In the genomic region with DNA sequence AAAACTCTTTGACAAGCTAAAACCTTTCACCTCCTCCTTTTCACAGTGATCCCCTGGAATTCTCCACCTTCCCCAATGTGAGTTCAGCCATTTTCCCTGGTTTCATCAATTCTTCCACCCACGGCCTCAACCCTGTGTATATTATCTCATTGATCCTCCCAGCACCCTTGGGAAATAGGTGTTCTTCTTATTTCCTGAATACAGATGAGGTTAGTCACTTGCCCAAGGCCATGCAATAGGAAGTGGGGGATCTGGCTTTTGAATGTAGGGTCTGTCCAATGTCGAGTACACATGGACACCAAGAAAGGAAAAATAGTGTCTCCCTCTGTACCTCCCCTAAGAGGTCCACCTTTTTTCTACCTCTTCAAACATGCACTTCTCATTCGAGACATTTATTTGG, we compare ENCODE assay signal across 22 cellular contexts.
"Had no signal": no experiment of that assay in that cellular context is flagged by ENCODE, and none has a peak within 500 bp of the region (broad histone marks: within the 10 kb centered on the region; RNA-seq: fewer than 3 reads in every experiment).

No MANE protein-coding gene starts in this region.

- H3K9me3 Mint-ChIP-seq: stimulated activated naive CD8-positive, alpha-beta T cell treated with anti-CD3 and anti-CD28 coated beads, Interleukin-15, amount 100 ng/mL, for 72 hours had no signal

- ATAC-seq: gastrocnemius medialis; left colon; left ventricle myocardium superior; naive thymus-derived CD4-positive, alpha-beta T cell; psoas muscle; sciatic nerve; stimulated activated naive B cell treated with anti-CD40 and anti-IgM and Interleukin-4, amounts not matched to agents 10 μg/mL and 1 μg/mL and 100 μg/mL, for 72 hours; stimulated activated naive CD8-positive, alpha-beta T cell treated with anti-CD3 and anti-CD28 coated beads, Interleukin-15, amount 100 ng/mL, for 72 hours; upper lobe of right lung had no signal

- H3K27ac ChIP-seq: colonic mucosa, gastrocnemius medialis, neutrophil, psoas muscle, testis, tibial nerve, upper lobe of right lung, vagina had no signal

- H3K4me3 Mint-ChIP-seq: immature natural killer cell; naive thymus-derived CD4-positive, alpha-beta T cell; stimulated activated naive B cell treated with anti-CD40 and anti-IgM and Interleukin-4, amounts not matched to agents 10 μg/mL and 1 μg/mL and 100 μg/mL, for 72 hours; stimulated activated naive CD8-positive, alpha-beta T cell treated with anti-CD3 and anti-CD28 coated beads, Interleukin-15, amount 100 ng/mL, for 72 hours had no signal

- H3K27me3 Mint-ChIP-seq: naive thymus-derived CD4-positive, alpha-beta T cell; stimulated activated naive B cell treated with anti-CD40 and anti-IgM and Interleukin-4, amounts not matched to agents 10 μg/mL and 1 μg/mL and 100 μg/mL, for 72 hours; stimulated activated naive CD8-positive, alpha-beta T cell treated with anti-CD3 and anti-CD28 coated beads, Interleukin-15, amount 100 ng/mL, for 72 hours had no signal

- H3K9me3 ChIP-seq: colonic mucosa, gastrocnemius medialis, neutrophil, psoas muscle, testis, tibial nerve, upper lobe of right lung, vagina had no signal

- DNase-seq: colonic mucosa; dermis blood vessel endothelial cell; gastrocnemius medialis; glutamatergic neuron; immature natural killer cell; kidney; left colon; left ventricle myocardium superior; mesendoderm; naive thymus-derived CD4-positive, alpha-beta T cell; psoas muscle; stimulated activated CD4-positive, alpha-beta T cell treated with anti-CD3 and anti-CD28 coated beads, Interleukin-2, amount 100 ng/mL, for 24 hours; stimulated activated CD4-positive, alpha-beta T cell treated with anti-CD3 and anti-CD28 coated beads, Interleukin-4, amount 100 ng/mL, for 4 hours; stimulated activated naive B cell treated with anti-CD40 and anti-IgM and Interleukin-4, amounts not matched to agents 10 μg/mL and 1 μg/mL and 100 μg/mL, for 72 hours; stimulated activated naive CD8-positive, alpha-beta T cell treated with anti-CD3 and anti-CD28 coated beads, Interleukin-15, amount 100 ng/mL, for 72 hours; testis; upper lobe of right lung had no signal

- H3K4me1 Mint-ChIP-seq: stimulated activated naive B cell treated with anti-CD40 and anti-IgM and Interleukin-4, amounts not matched to agents 10 μg/mL and 1 μg/mL and 100 μg/mL, for 72 hours had no signal

- H3K27me3 ChIP-seq: colonic mucosa, gastrocnemius medialis, neutrophil, testis, tibial nerve, upper lobe of right lung, vagina had no signal

- H3K4me3 ChIP-seq: colonic mucosa, gastrocnemius medialis, lung, psoas muscle, testis, tibial nerve, upper lobe of right lung, vagina had no signal

- H3K4me1 ChIP-seq: colonic mucosa, gastrocnemius medialis, psoas muscle, testis, tibial nerve, upper lobe of right lung, vagina had no signal

- H3K27ac Mint-ChIP-seq: immature natural killer cell; naive thymus-derived CD4-positive, alpha-beta T cell; stimulated activated naive B cell treated with anti-CD40 and anti-IgM and Interleukin-4, amounts not matched to agents 10 μg/mL and 1 μg/mL and 100 μg/mL, for 72 hours; stimulated activated naive CD8-positive, alpha-beta T cell treated with anti-CD3 and anti-CD28 coated beads, Interleukin-15, amount 100 ng/mL, for 72 hours had no signal
